In genomic region chr2:3311601-3312000, GRCh38 we compare ENCODE assay signal across 11 cellular contexts.
DNase-seq lines count a peak whose midpoint lies in the region; ATAC-seq, FAIRE-seq and TF ChIP-seq lines count a peak whose summit lies in the region.
"Had no signal": no experiment of that assay in that cellular context is flagged by ENCODE, and none has a peak within 500 bp of the region (broad histone marks: within the 10 kb centered on the region; RNA-seq: fewer than 3 reads in every experiment).

No MANE protein-coding gene starts in this region.

- peaks cover 0 to 1% (median 0%) of the 10 kb centered on the region in 3 donors for H3K27me3 Mint-ChIP-seq in CD14-positive monocyte (ENCODE audit: low read depth in 3 of 3)
- no peaks in the 10 kb centered on the region for H3K27me3 Mint-ChIP-seq in CD8-positive, alpha-beta T cell (ENCODE audit: low read depth)

- DNase-seq in CD14-positive monocyte (ENCODE audit: low spot score), result peak; percentile 22
- no peak for DNase-seq in CD8-positive, alpha-beta T cell
- peak; percentile 62 for DNase-seq in kidney
- DNase-seq in stimulated activated effector memory CD8-positive, alpha-beta T cell treated with anti-CD3 and anti-CD28 coated beads, Interleukin-12 subunit alpha, Interleukin-12 subunit beta, amount 100 ng/mL, for 72 hours (ENCODE audit: low spot score in 2 of 2), result no peak
- DNase-seq in iPS-NIHi7 (ENCODE audit: extremely low spot score), result no peak
- DNase-seq in erythroblast (lab: John Stamatoyannopoulos, UW), result no peak
- DNase-seq: DMS53, GF-D8 had no signal

- H3K27me3 ChIP-seq in CD8-positive, alpha-beta T cell (ENCODE audit: insufficient read depth, low read length), result no peaks in the 10 kb centered on the region

- ATAC-seq in CD8-positive, alpha-beta T cell, result no peak
- no peak for ATAC-seq in stimulated activated effector memory CD8-positive, alpha-beta T cell treated with anti-CD3 and anti-CD28 coated beads, Interleukin-12 subunit alpha, Interleukin-12 subunit beta, amount 100 ng/mL, for 72 hours
- ATAC-seq: A549 had no signal

- POLR2A ChIA-PET in CD8-positive, alpha-beta T cell (lab: Charles Lee), result no interaction called here

- no peak for FAIRE-seq in kidney (lab: Jason Lieb, UNC)
- FAIRE-seq: A549, H1 had no signal

- H3K9ac ChIP-seq in kidney (ENCODE audit: low read length in 2 of 2), result no peak overlapping the region

- TF ChIP-seq CTCF in CD14-positive monocyte (IDR thresholded peaks at IDR 0.05) (no peak), kidney (IDR thresholded peaks at IDR 0.05; ENCODE audit: borderline replicate concordance, extremely low read depth, insufficient read depth) (no peak)
- no peak for TF ChIP-seq CTCF in CD8-positive, alpha-beta T cell (IDR thresholded peaks at IDR 0.05)

- no peak for TF ChIP-seq POLR2A in erythroblast (IDR thresholded peaks at IDR 0.05; ENCODE audit: low read length)

- no peaks in the 10 kb centered on the region for H3K36me3 ChIP-seq in CD8-positive, alpha-beta T cell (ENCODE audit: insufficient read depth, low read length)
- no peaks in the 10 kb centered on the region for H3K36me3 ChIP-seq in kidney (ENCODE audit: control insufficient read depth in 1 of 2, insufficient read depth in 2 of 2, low read length in 2 of 2)
- H3K36me3 ChIP-seq: HAP-1 had no signal

- intact Hi-C loops in CD14-positive monocyte (cut with micrococcal nuclease), result no loop called here
- intact Hi-C loops in CD8-positive, alpha-beta T cell (cut with DNase I, micrococcal nuclease), result no loop called here
- intact Hi-C loops in kidney (cut with DNase I), result no loop called here

- no peaks in the 10 kb centered on the region for H3K9me3 ChIP-seq in CD8-positive, alpha-beta T cell (ENCODE audit: low read length)
- no peaks in the 10 kb centered on the region for H3K9me3 ChIP-seq in kidney (ENCODE audit: control insufficient read depth in 1 of 2, low read length in 2 of 2)
- H3K9me3 ChIP-seq: A549, HAP-1 had no signal

- no peak overlapping the region for H3K4me3 ChIP-seq in CD8-positive, alpha-beta T cell (ENCODE audit: low read depth, low read length)
- no peak overlapping the region for H3K4me3 ChIP-seq in kidney (ENCODE audit: low read length in 2 of 2)
- H3K4me3 ChIP-seq: A549, HAP-1 had no signal

- H3K27ac ChIP-seq in CD8-positive, alpha-beta T cell (ENCODE audit: low read depth, low read length), result no peak overlapping the region
- no peak overlapping the region for H3K27ac ChIP-seq in kidney (ENCODE audit: low read depth in 2 of 2, low read length in 2 of 2)
- H3K27ac ChIP-seq: A549 had no signal

- no peaks in the 10 kb centered on the region for H3K36me3 Mint-ChIP-seq in CD14-positive monocyte
- H3K36me3 Mint-ChIP-seq in CD8-positive, alpha-beta T cell, result no peaks in the 10 kb centered on the region
- H3K36me3 Mint-ChIP-seq in stimulated activated effector memory CD8-positive, alpha-beta T cell treated with anti-CD3 and anti-CD28 coated beads, Interleukin-12 subunit alpha, Interleukin-12 subunit beta, amount 100 ng/mL, for 72 hours, result peaks cover 6% of the 10 kb centered on the region

- no peak overlapping the region for H3K27ac Mint-ChIP-seq in CD14-positive monocyte
- peak overlapping the region; percentile 60 for H3K27ac Mint-ChIP-seq in CD8-positive, alpha-beta T cell
- H3K27ac Mint-ChIP-seq in stimulated activated effector memory CD8-positive, alpha-beta T cell treated with anti-CD3 and anti-CD28 coated beads, Interleukin-12 subunit alpha, Interleukin-12 subunit beta, amount 100 ng/mL, for 72 hours, result peak overlapping the region; percentile 12

- H3K4me1 ChIP-seq in CD8-positive, alpha-beta T cell (ENCODE audit: insufficient read depth, low read length), result no peaks in the 10 kb centered on the region
- peaks cover 0 to 8% of the 10 kb centered on the region in 2 donors for H3K4me1 ChIP-seq in kidney (ENCODE audit: control insufficient read depth in 1 of 2, insufficient read depth in 1 of 2, low read depth in 1 of 2, low read length in 2 of 2)
- H3K4me1 ChIP-seq: A549, HAP-1 had no signal

- CTCF ChIA-PET in CD8-positive, alpha-beta T cell (lab: Charles Lee), result no interaction called here

- peaks cover 0 to 4% (median 0%) of the 10 kb centered on the region in 7 donors for H3K9me3 Mint-ChIP-seq in CD14-positive monocyte
- no peaks in the 10 kb centered on the region for H3K9me3 Mint-ChIP-seq in CD8-positive, alpha-beta T cell
- no peaks in the 10 kb centered on the region for H3K9me3 Mint-ChIP-seq in stimulated activated effector memory CD8-positive, alpha-beta T cell treated with anti-CD3 and anti-CD28 coated beads, Interleukin-12 subunit alpha, Interleukin-12 subunit beta, amount 100 ng/mL, for 72 hours

- no peak overlapping the region for H3K4me3 Mint-ChIP-seq in CD14-positive monocyte
- no peak overlapping the region for H3K4me3 Mint-ChIP-seq in CD8-positive, alpha-beta T cell
- H3K4me3 Mint-ChIP-seq in stimulated activated effector memory CD8-positive, alpha-beta T cell treated with anti-CD3 and anti-CD28 coated beads, Interleukin-12 subunit alpha, Interleukin-12 subunit beta, amount 100 ng/mL, for 72 hours, result no peak overlapping the region

- H3K4me1 Mint-ChIP-seq in CD14-positive monocyte, result no peaks in the 10 kb centered on the region
- peaks cover 22% of the 10 kb centered on the region for H3K4me1 Mint-ChIP-seq in CD8-positive, alpha-beta T cell (ENCODE audit: low read depth)
- H3K4me1 Mint-ChIP-seq in stimulated activated effector memory CD8-positive, alpha-beta T cell treated with anti-CD3 and anti-CD28 coated beads, Interleukin-12 subunit alpha, Interleukin-12 subunit beta, amount 100 ng/mL, for 72 hours, result peaks cover 39% of the 10 kb centered on the region

Comparison
In these comparisons a context has a peak if more than half of its experiments do, and no peak if none do; other contexts are left out.
1. DNase-seq: peak in CD14-positive monocyte (single experiment) and kidney (single experiment); none in CD8-positive, alpha-beta T cell (0 of 7), stimulated activated effector memory CD8-positive, alpha-beta T cell treated with anti-CD3 and anti-CD28 coated beads, Interleukin-12 subunit alpha, Interleukin-12 subunit beta, amount 100 ng/mL, for 72 hours (0 of 2), iPS-NIHi7 (single experiment) and erythroblast (0 of 2).
2. H3K27ac Mint-ChIP-seq: peak in CD8-positive, alpha-beta T cell (single experiment) and stimulated activated effector memory CD8-positive, alpha-beta T cell treated with anti-CD3 and anti-CD28 coated beads, Interleukin-12 subunit alpha, Interleukin-12 subunit beta, amount 100 ng/mL, for 72 hours (single experiment); none in CD14-positive monocyte (0 of 7).